Comparison of ENCODE assay signal across 22 cellular contexts in genomic region chr15:100844778-100845177, GRCh38. TPM values are rescaled to one million over a fixed set of nuclear protein-coding genes. Genes with fewer than 3 reads are reported as not detected.
"Had no signal": no experiment of that assay in that cellular context is flagged by ENCODE, and none has a peak within 500 bp of the region (broad histone marks: within the 10 kb centered on the region; RNA-seq: fewer than 3 reads in every experiment).

No MANE protein-coding gene starts in this region.

- H3K4me3 ChIP-seq: Peyer's patch, SJCRH30 had no signal

- H3K36me3 ChIP-seq: Peyer's patch, SJCRH30 had no signal

- DNase-seq: KBM-7, NCI-H1092, NCI-H1105 treated with DMSO at 0.1 percent for 48 hours, NCI-H1417 treated with DMSO at 0.1 percent for 48 hours, NCI-H146, NCI-H1694 treated with DMSO at 0.1 percent for 48 hours, NCI-H1930, NCI-H2081, NCI-H2107, NCI-H226, NCI-H446, NCI-H510A, NCI-H524 treated with DMSO at 0.1 percent for 48 hours, NCI-H69, NCI-H774, Peyer's patch, SHP77 treated with DMSO at 0.1 percent for 48 hours, SJCRH30 had no signal

- H3K27ac ChIP-seq: Peyer's patch, SJCRH30 had no signal

- H3K9me3 ChIP-seq: Peyer's patch, SJCRH30 had no signal

- ATAC-seq: HepG2, Right ventricle myocardium inferior, SK-N-SH treated with all-trans-retinoic acid at 6 μM for 48 hours had no signal

- H3K27me3 ChIP-seq: Peyer's patch, SJCRH30 had no signal

- H3K4me1 ChIP-seq: SJCRH30 had no signal

RNA-seq across cellular contexts. Expression of gene ALDH1A3, which starts 34.9 kb away (rescaled TPM):
- total RNA-seq: HepG2 had no signal
- polyA plus RNA-seq: HepG2, IgD-negative memory B cell had no signal
